22 cellular contexts compared by ENCODE assay signal in genomic region chr5:176935017-176935416, GRCh38. TPM values are rescaled to one million over a fixed set of nuclear protein-coding genes. Genes with fewer than 3 reads are reported as not detected.
DNase-seq lines count a peak whose midpoint lies in the region; ATAC-seq lines count a peak whose summit lies in the region.
"Had no signal": no experiment of that assay in that cellular context is flagged by ENCODE, and none has a peak within 500 bp of the region (broad histone marks: within the 10 kb centered on the region; RNA-seq: fewer than 3 reads in every experiment).

No MANE protein-coding gene starts in this region.

- no peak overlapping the region for H3K4me3 Mint-ChIP-seq in activated CD4-positive, alpha-beta T cell treated with anti-CD3 and anti-CD28 coated beads for 36 hours
- H3K4me3 Mint-ChIP-seq in stimulated activated naive CD8-positive, alpha-beta T cell treated with anti-CD3 and anti-CD28 coated beads, Interleukin-15, amount 100 ng/mL, for 72 hours: no peak overlapping the region
- no peak overlapping the region for H3K4me3 Mint-ChIP-seq in central memory CD8-positive, alpha-beta T cell
- H3K4me3 Mint-ChIP-seq: CD8-positive, alpha-beta memory T cell had no signal

- CTCF ChIA-PET in activated CD4-positive, alpha-beta T cell treated with anti-CD3 and anti-CD28 coated beads for 36 hours (lab: Charles Lee): interaction anchor here (0.5 to 1.1 kb wide), 2 partner anchors 32 to 581 kb away, joined by 3 read pairs; no protein-coding TSS in a partner anchor

- peaks cover 8% of the 10 kb centered on the region; the same call in 1 of the 2 replicates for H3K36me3 ChIP-seq in GM23248 (ENCODE audit: low read depth)

- intact Hi-C loops in activated CD4-positive, alpha-beta T cell treated with anti-CD3 and anti-CD28 coated beads for 36 hours (cut with DNase I, micrococcal nuclease): no loop called here

- no peak overlapping the region for H3K9ac ChIP-seq in GM23248
- H3K9ac ChIP-seq: KMS-11 had no signal

- ATAC-seq in activated CD4-positive, alpha-beta T cell treated with anti-CD3 and anti-CD28 coated beads for 36 hours: no peak
- ATAC-seq in stimulated activated naive CD8-positive, alpha-beta T cell treated with anti-CD3 and anti-CD28 coated beads, Interleukin-15, Interleukin-2, amounts not matched to agents 100 U/mL and 50 U/mL, for 24 hours: peak; percentile 59
- ATAC-seq in stimulated activated naive CD8-positive, alpha-beta T cell treated with anti-CD3 and anti-CD28 coated beads, Interleukin-15, amount 100 ng/mL, for 72 hours: no peak
- no peak for ATAC-seq in central memory CD8-positive, alpha-beta T cell (replicated peaks; ENCODE audit: extremely low read depth, poor library complexity, severe bottlenecking)
- ATAC-seq: Panc1 had no signal

- in situ Hi-C loops in GM23248 (cut with MboI): no loop called here

- H3K79me2 ChIP-seq in GM23248 (ENCODE audit: insufficient read depth): no peaks in the 10 kb centered on the region

- POLR2A ChIA-PET in activated CD4-positive, alpha-beta T cell treated with anti-CD3 and anti-CD28 coated beads for 36 hours (lab: Charles Lee): no interaction called here

- H3K36me3 Mint-ChIP-seq in activated CD4-positive, alpha-beta T cell treated with anti-CD3 and anti-CD28 coated beads for 36 hours (ENCODE audit: low read depth): peaks cover 32% of the 10 kb centered on the region
- peaks cover 24% of the 10 kb centered on the region for H3K36me3 Mint-ChIP-seq in central memory CD8-positive, alpha-beta T cell (ENCODE audit: insufficient read depth)

- H3K4me2 ChIP-seq in GM23248 (ENCODE audit: unreplicated experiment): no peak overlapping the region
- H3K4me2 ChIP-seq: KMS-11 had no signal

- H4K20me1 ChIP-seq in GM23248 (ENCODE audit: insufficient read depth): no peaks in the 10 kb centered on the region; the same call in 1 of the 2 replicates

- H2AFZ ChIP-seq in GM23248: no peak overlapping the region

- H3K4me1 Mint-ChIP-seq in activated CD4-positive, alpha-beta T cell treated with anti-CD3 and anti-CD28 coated beads for 36 hours: peaks cover 21% of the 10 kb centered on the region
- H3K4me1 Mint-ChIP-seq in stimulated activated naive CD8-positive, alpha-beta T cell treated with anti-CD3 and anti-CD28 coated beads, Interleukin-15, amount 100 ng/mL, for 72 hours: peaks cover 18% of the 10 kb centered on the region
- peaks cover 28% of the 10 kb centered on the region for H3K4me1 Mint-ChIP-seq in central memory CD8-positive, alpha-beta T cell

- H3F3A ChIP-seq in GM23248 (ENCODE audit: insufficient read depth): no peaks in the 10 kb centered on the region

- no peak overlapping the region for H3K27ac ChIP-seq in GM23248
- H3K27ac ChIP-seq: 22Rv1, KMS-11 had no signal

- 31 to 33% methylated on average over 1 of the region's 1 CpG for WGBS in GM23248 (ENCODE audit: low coverage in 1 of 2, low lambda C conversion rate in 2 of 2, missing lambda C conversion rate in 2 of 2), 2 experiments

- H3K27me3 ChIP-seq in GM23248 (replicated peaks; ENCODE audit: insufficient read depth): no peaks in the 10 kb centered on the region

- H3K4me3 ChIP-seq in GM23248: no peak overlapping the region

- H3K9me2 ChIP-seq in GM23248 (ENCODE audit: insufficient read depth): no peaks in the 10 kb centered on the region

- peak overlapping the region; percentile 23 for H3K27ac Mint-ChIP-seq in activated CD4-positive, alpha-beta T cell treated with anti-CD3 and anti-CD28 coated beads for 36 hours
- H3K27ac Mint-ChIP-seq in stimulated activated naive CD8-positive, alpha-beta T cell treated with anti-CD3 and anti-CD28 coated beads, Interleukin-15, amount 100 ng/mL, for 72 hours: peak overlapping the region in 1 of 2 donors; percentile 1
- H3K27ac Mint-ChIP-seq in central memory CD8-positive, alpha-beta T cell (ENCODE audit: low read depth): peak overlapping the region; percentile 49

- no peak for DNase-seq in activated CD4-positive, alpha-beta T cell treated with anti-CD3 and anti-CD28 coated beads for 36 hours
- no peak for DNase-seq in activated CD4-positive, alpha-beta T cell treated with anti-CD3 and anti-CD28 coated beads for 1 hour
- no peak for DNase-seq in stimulated activated naive CD8-positive, alpha-beta T cell treated with anti-CD3 and anti-CD28 coated beads, Interleukin-15, Interleukin-2, amounts not matched to agents 100 U/mL and 50 U/mL, for 24 hours
- no peak for DNase-seq in stimulated activated naive CD8-positive, alpha-beta T cell treated with anti-CD3 and anti-CD28 coated beads, Interleukin-15, amount 100 ng/mL, for 72 hours
- DNase-seq in central memory CD8-positive, alpha-beta T cell (ENCODE audit: low spot score in 2 of 2): no peak
- no peak for DNase-seq in GM03348 (ENCODE audit: low spot score)
- no peak for DNase-seq in GM23248
- no peak for DNase-seq in hepatic stellate cell (ENCODE audit: low spot score)
- DNase-seq: C1 segment of cervical spinal cord; Calu3; CD8-positive, alpha-beta memory T cell; DMS153; IMR-90; NCI-H1092 treated with DMSO at 0.1 percent for 48 hours; NCI-H1436 treated with DMSO at 0.1 percent for 48 hours; NCI-H1930; NCI-H510A; SIG-M5 had no signal

- no peaks in the 10 kb centered on the region for H3K9me3 ChIP-seq in GM23248 (ENCODE audit: low read depth)

- no peaks in the 10 kb centered on the region for H3K27me3 Mint-ChIP-seq in activated CD4-positive, alpha-beta T cell treated with anti-CD3 and anti-CD28 coated beads for 36 hours
- no peaks in the 10 kb centered on the region for H3K27me3 Mint-ChIP-seq in stimulated activated naive CD8-positive, alpha-beta T cell treated with anti-CD3 and anti-CD28 coated beads, Interleukin-15, amount 100 ng/mL, for 72 hours
- no peaks in the 10 kb centered on the region for H3K27me3 Mint-ChIP-seq in central memory CD8-positive, alpha-beta T cell
- H3K27me3 Mint-ChIP-seq: CD8-positive, alpha-beta memory T cell had no signal

- H3K9me3 Mint-ChIP-seq in activated CD4-positive, alpha-beta T cell treated with anti-CD3 and anti-CD28 coated beads for 36 hours (ENCODE audit: low read depth): no peaks in the 10 kb centered on the region
- H3K9me3 Mint-ChIP-seq in stimulated activated naive CD8-positive, alpha-beta T cell treated with anti-CD3 and anti-CD28 coated beads, Interleukin-15, amount 100 ng/mL, for 72 hours: no peaks in the 10 kb centered on the region
- H3K9me3 Mint-ChIP-seq in central memory CD8-positive, alpha-beta T cell: no peaks in the 10 kb centered on the region
- H3K9me3 Mint-ChIP-seq: CD8-positive, alpha-beta memory T cell had no signal

- no peaks in the 10 kb centered on the region for H3K4me1 ChIP-seq in GM23248 (ENCODE audit: insufficient read depth)

RNA-seq across cellular contexts. Expression of gene HK3, which starts 35.9 kb away (rescaled TPM):
- not detected for total RNA-seq in activated CD4-positive, alpha-beta T cell treated with anti-CD3 and anti-CD28 coated beads for 36 hours
- not detected in 2 replicates for total RNA-seq in GM23248 (2014; rRNA removed; shearing (Covaris generic))
- not detected in 2 replicates for polyA plus RNA-seq in GM23248 (2016; fragmentation: Nextera tagmentation; extraction: Ambion mirVana)
- total RNA-seq: Daoy, IMR-90 had no signal
- polyA plus RNA-seq: CD8-positive, alpha-beta memory T cell; IMR-90 had no signal
